ENCODE assay signal across 21 cellular contexts in the genomic region with DNA sequence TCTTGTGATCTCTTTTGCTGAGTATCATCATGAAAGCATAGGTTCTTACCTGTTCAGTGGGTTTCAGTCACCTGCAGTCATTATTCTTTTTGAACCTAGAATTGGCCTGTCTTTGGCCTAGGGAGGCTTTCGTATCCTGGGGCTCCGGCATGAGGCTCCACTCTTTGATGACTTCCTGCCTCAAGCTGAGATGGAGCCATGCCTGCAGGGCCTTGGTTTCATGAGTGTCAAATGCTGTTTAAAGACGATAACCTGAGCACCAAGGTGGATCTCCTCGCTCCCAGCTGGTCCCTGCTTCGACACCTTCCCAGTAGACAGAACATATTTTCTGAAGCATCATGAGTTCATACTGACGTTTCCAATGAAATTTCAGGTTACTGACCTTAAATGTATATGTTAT.
DNase-seq lines count a peak whose midpoint lies in the region; TF ChIP-seq lines count a peak whose summit lies in the region.
"Had no signal": no experiment of that assay in that cellular context is flagged by ENCODE, and none has a peak within 500 bp of the region (broad histone marks: within the 10 kb centered on the region; RNA-seq: fewer than 3 reads in every experiment).

No MANE protein-coding gene starts in this region.

- no peak overlapping the region for H3K4me3 Mint-ChIP-seq in endodermal cell
- H3K4me3 Mint-ChIP-seq: B cell; CD4-positive, CD25-positive, alpha-beta regulatory T cell; CD8-positive, alpha-beta T cell; GM23338; H9 had no signal

- H3K4me1 Mint-ChIP-seq in endodermal cell: no peaks in the 10 kb centered on the region

- H3K9me3 ChIP-seq in endodermal cell (ENCODE audit: control insufficient read depth, low read length) (no peaks in the 10 kb centered on the region), neutrophil (no peaks in the 10 kb centered on the region), spleen (peaks cover 0 to 3% (median 0%) of the 10 kb centered on the region in 8 donors)
- H3K9me3 ChIP-seq: BLaER1, Caco-2 had no signal

- no peak overlapping the region for H3K9ac ChIP-seq in endodermal cell (ENCODE audit: extremely low read depth, low read length, poor library complexity, severe bottlenecking)
- H3K9ac ChIP-seq: BLaER1 had no signal

- H3K4me1 ChIP-seq in endodermal cell (ENCODE audit: control insufficient read depth, insufficient read depth, low read length): no peaks in the 10 kb centered on the region
- peaks cover 12 to 13% of the 10 kb centered on the region in 2 experiments for H3K4me1 ChIP-seq in neutrophil (ENCODE audit: control insufficient read depth in 1 of 2, insufficient read depth in 1 of 2, low read depth in 1 of 2, low read length in 1 of 2)
- H3K4me1 ChIP-seq in spleen: peaks cover 0 to 8% (median 0%) of the 10 kb centered on the region in 6 donors
- H3K4me1 ChIP-seq: Caco-2 had no signal

- H3K9me3 Mint-ChIP-seq in endodermal cell: peaks cover 3% of the 10 kb centered on the region
- H3K9me3 Mint-ChIP-seq: CD8-positive, alpha-beta T cell had no signal

- WGBS in endodermal cell (ENCODE audit: insufficient coverage in 1 of 2, insufficient read length in 1 of 2), 2 experiments: 89 to 100% methylated on average over 4 to 6 of the region's 6 CpGs
- 87 to 94% (median 94%) methylated on average over 6 of the region's 6 CpGs for WGBS in spleen, 5 donors

- intact Hi-C loops in spleen (cut with DNase I; ENCODE audit: low total_unique reads): no loop called here

- DNase-seq in NCI-H69 (lab: John Stamatoyannopoulos, UW): peak; percentile 21
- DNase-seq in endodermal cell: peak; percentile 15
- peak; percentile 39 for DNase-seq in spleen
- no peak for DNase-seq in putamen (ENCODE audit: low spot score)
- no peak for DNase-seq in NCI-H2171 (lab: John Stamatoyannopoulos, UW)
- no peak for DNase-seq in mucosa of gallbladder (ENCODE audit: low spot score)
- no peak for DNase-seq in amniotic stem cell (lab: John Stamatoyannopoulos, UW)
- DNase-seq: Caco-2; CD4-positive, CD25-positive, alpha-beta regulatory T cell; CD8-positive, alpha-beta T cell; DMS153; EL; GDM1; H9 had no signal

- H3K36me3 ChIP-seq in endodermal cell (ENCODE audit: control insufficient read depth, insufficient read depth, low read length) (no peaks in the 10 kb centered on the region), neutrophil (no peaks in the 10 kb centered on the region), spleen (peaks cover 0 to 8% (median 0%) of the 10 kb centered on the region in 6 donors)
- H3K36me3 ChIP-seq: BLaER1 had no signal

- TF ChIP-seq POLR2A in spleen (IDR thresholded peaks at IDR 0.05): no peak

- H3K4me3 ChIP-seq in endodermal cell (ENCODE audit: low read length) (no peak overlapping the region), neutrophil (ENCODE audit: low read depth in 1 of 2, low read length in 1 of 2) (no peak overlapping the region), spleen (no peak overlapping the region)
- H3K4me3 ChIP-seq: BLaER1, GM12878, GM23338 had no signal

- H3K27ac ChIP-seq in endodermal cell (ENCODE audit: low read depth, low read length): no peak overlapping the region
- H3K27ac ChIP-seq in neutrophil: peak overlapping the region; percentile 53
- H3K27ac ChIP-seq in spleen: no peak overlapping the region
- H3K27ac ChIP-seq: 22Rv1, BLaER1, C4-2B had no signal

- H3K27ac Mint-ChIP-seq in endodermal cell: no peak overlapping the region
- H3K27ac Mint-ChIP-seq: CD4-positive, CD25-positive, alpha-beta regulatory T cell; CD8-positive, alpha-beta T cell; GM23338; H9 had no signal

- TF ChIP-seq CTCF in endodermal cell (conservative IDR thresholded peaks at IDR 0.05) (no peak), neutrophil (IDR thresholded peaks at IDR 0.05) (no peak), spleen (IDR thresholded peaks at IDR 0.05 in 8 of 11, conservative IDR thresholded peaks at IDR 0.05 in 3 of 11) (no peak)

- peaks cover 12% of the 10 kb centered on the region for H3K36me3 Mint-ChIP-seq in endodermal cell (ENCODE audit: low read depth)
- H3K36me3 Mint-ChIP-seq: CD4-positive, CD25-positive, alpha-beta regulatory T cell; CD8-positive, alpha-beta T cell had no signal

- no peaks in the 10 kb centered on the region for H3K27me3 ChIP-seq in endodermal cell (ENCODE audit: control insufficient read depth, insufficient read depth, low read length, poor library complexity, severe bottlenecking)
- no peaks in the 10 kb centered on the region for H3K27me3 ChIP-seq in neutrophil
- no peaks in the 10 kb centered on the region for H3K27me3 ChIP-seq in spleen (replicated peaks in 1 of 7)
- H3K27me3 ChIP-seq: BLaER1 had no signal

- H3K27me3 Mint-ChIP-seq in endodermal cell (ENCODE audit: insufficient read depth): no peaks in the 10 kb centered on the region
- H3K27me3 Mint-ChIP-seq: CD4-positive, CD25-positive, alpha-beta regulatory T cell had no signal

Comparison
In these comparisons a context has a peak if more than half of its experiments do, and no peak if none do; other contexts are left out.
1. DNase-seq: peak in NCI-H69 (single experiment), endodermal cell (single experiment) and spleen (single experiment); none in putamen (single experiment), NCI-H2171 (single experiment), mucosa of gallbladder (single experiment) and amniotic stem cell (single experiment).